In genomic region chr13:58991826-58992477, GRCh38 we compare ENCODE assay signal across 16 cellular contexts.
DNase-seq lines count a peak whose midpoint lies in the region; ATAC-seq and TF ChIP-seq lines count a peak whose summit lies in the region.
"Had no signal": no experiment of that assay in that cellular context is flagged by ENCODE, and none has a peak within 500 bp of the region (broad histone marks: within the 10 kb centered on the region; RNA-seq: fewer than 3 reads in every experiment).

No MANE protein-coding gene starts in this region.

- WGBS in right cardiac atrium = 84% methylated on average over 3 of the region's 3 CpGs

- H3K27me3 ChIP-seq in SU-DHL-6 (ENCODE audit: low read length) = no peaks in the 10 kb centered on the region
- H3K27me3 ChIP-seq in right cardiac atrium (ENCODE audit: control insufficient read depth, insufficient read depth) = no peaks in the 10 kb centered on the region
- H3K27me3 ChIP-seq: MG63, SJCRH30 had no signal

- no peaks in the 10 kb centered on the region for H3F3A ChIP-seq in SU-DHL-6 (ENCODE audit: insufficient read depth)

- H3K9me3 Mint-ChIP-seq in activated T-cell treated with anti-CD3 and anti-CD28 coated beads, Interleukin-2, amount 50 U/mL, for 24 hours = peaks cover 4% of the 10 kb centered on the region

- no peaks in the 10 kb centered on the region for H3K79me2 ChIP-seq in SU-DHL-6 (ENCODE audit: insufficient read depth, low read length)

- no peaks in the 10 kb centered on the region for H3K27me3 Mint-ChIP-seq in activated T-cell treated with anti-CD3 and anti-CD28 coated beads, Interleukin-2, amount 50 U/mL, for 24 hours

- CTCF ChIA-PET in HEK293T (lab: Yijun Ruan, JAX) = no interaction called here

- H3K4me3 Mint-ChIP-seq in activated T-cell treated with anti-CD3 and anti-CD28 coated beads, Interleukin-2, amount 50 U/mL, for 24 hours = no peak overlapping the region

- H3K9me2 ChIP-seq in SU-DHL-6 (replicated peaks; ENCODE audit: insufficient read depth, low read length) = no peaks in the 10 kb centered on the region

- H3K36me3 Mint-ChIP-seq in activated T-cell treated with anti-CD3 and anti-CD28 coated beads, Interleukin-2, amount 50 U/mL, for 24 hours (ENCODE audit: low read depth) = no peaks in the 10 kb centered on the region

- H3K4me1 Mint-ChIP-seq in activated T-cell treated with anti-CD3 and anti-CD28 coated beads, Interleukin-2, amount 50 U/mL, for 24 hours (ENCODE audit: low read depth) = no peaks in the 10 kb centered on the region

- H4K20me1 ChIP-seq in SU-DHL-6 (ENCODE audit: low read depth, low read length) = no peaks in the 10 kb centered on the region

- no peak overlapping the region for H3K4me3 ChIP-seq in SU-DHL-6 (ENCODE audit: insufficient read depth, low read length, poor library complexity, severe bottlenecking)
- H3K4me3 ChIP-seq in right cardiac atrium (ENCODE audit: low read length) = no peak overlapping the region
- H3K4me3 ChIP-seq: MG63, SJCRH30 had no signal

- H3K9me3 ChIP-seq in SU-DHL-6 (ENCODE audit: insufficient read depth, low read length) (no peaks in the 10 kb centered on the region), right cardiac atrium (ENCODE audit: control insufficient read depth, low read length) (no peaks in the 10 kb centered on the region)
- H3K9me3 ChIP-seq: MG63, SJCRH30 had no signal

- DNase-seq in kidney tubule cell (ENCODE audit: low spot score) = peak; percentile 55
- DNase-seq in activated T-cell treated with anti-CD3 and anti-CD28 coated beads, Interleukin-2, amount 50 U/mL, for 24 hours = no peak
- no peak for DNase-seq in HEK293T (ENCODE audit: extremely low spot score)
- no peak for DNase-seq in DMS153 (lab: John Stamatoyannopoulos, UW)
- no peak for DNase-seq in right cardiac atrium
- DNase-seq: C1 segment of cervical spinal cord, EL, MG63, NCI-H1105, NCI-H1694 treated with DMSO at 0.1 percent for 48 hours, NCI-H446 treated with DMSO at 0.1 percent for 48 hours, NCI-H82, SJCRH30 had no signal

- ATAC-seq in GM18867 (IDR thresholded peaks at IDR 0.05; ENCODE audit: unreplicated experiment) (peak; percentile 24), HG03432 (IDR thresholded peaks at IDR 0.05; ENCODE audit: unreplicated experiment) (peak; percentile 37), right cardiac atrium (no peak)

- POLR2A ChIA-PET in HEK293T (lab: Yijun Ruan, JAX) = no interaction called here

- H3K36me3 ChIP-seq in SU-DHL-6 (ENCODE audit: low read length) = no peaks in the 10 kb centered on the region
- H3K36me3 ChIP-seq: MG63, SJCRH30 had no signal

- H3K4me2 ChIP-seq in SU-DHL-6 (ENCODE audit: low read depth, low read length, poor library complexity, severe bottlenecking) = peak overlapping the region; percentile 33

- H3K27ac ChIP-seq in SU-DHL-6 (ENCODE audit: low read depth, low read length) = no peak overlapping the region
- H3K27ac ChIP-seq in right cardiac atrium (ENCODE audit: low read length) = no peak overlapping the region
- H3K27ac ChIP-seq: SJCRH30 had no signal

- intact Hi-C loops in right cardiac atrium (cut with DNase I) = no loop called here

- H2AFZ ChIP-seq in SU-DHL-6 (ENCODE audit: low read depth, low read length, severe bottlenecking) = no peak overlapping the region

- no peak for TF ChIP-seq CTCF in SU-DHL-6 (IDR thresholded peaks at IDR 0.05; ENCODE audit: insufficient read depth, low read length, poor library complexity, severe bottlenecking)

- H3K27ac Mint-ChIP-seq in activated T-cell treated with anti-CD3 and anti-CD28 coated beads, Interleukin-2, amount 50 U/mL, for 24 hours = no peak overlapping the region

- no peak overlapping the region for H3K9ac ChIP-seq in SU-DHL-6 (ENCODE audit: low read length)

- no peaks in the 10 kb centered on the region for H3K4me1 ChIP-seq in right cardiac atrium (ENCODE audit: control insufficient read depth, insufficient read depth, low read length)
- H3K4me1 ChIP-seq: SJCRH30 had no signal

TF ChIP-seq in HEK293T, 16 proteins besides CTCF, POLR2A, EP300 and RAD21:
- no peak for TF ChIP-seq ARNT (IDR thresholded peaks at IDR 0.05)

Comparison
In these comparisons a context has a peak if more than half of its experiments do, and no peak if none do; other contexts are left out.
1. ATAC-seq: peak in GM18867 (single experiment) and HG03432 (single experiment); none in right cardiac atrium (0 of 2).